Comparison of ENCODE assay signal across 1 cellular context in the genomic region with DNA sequence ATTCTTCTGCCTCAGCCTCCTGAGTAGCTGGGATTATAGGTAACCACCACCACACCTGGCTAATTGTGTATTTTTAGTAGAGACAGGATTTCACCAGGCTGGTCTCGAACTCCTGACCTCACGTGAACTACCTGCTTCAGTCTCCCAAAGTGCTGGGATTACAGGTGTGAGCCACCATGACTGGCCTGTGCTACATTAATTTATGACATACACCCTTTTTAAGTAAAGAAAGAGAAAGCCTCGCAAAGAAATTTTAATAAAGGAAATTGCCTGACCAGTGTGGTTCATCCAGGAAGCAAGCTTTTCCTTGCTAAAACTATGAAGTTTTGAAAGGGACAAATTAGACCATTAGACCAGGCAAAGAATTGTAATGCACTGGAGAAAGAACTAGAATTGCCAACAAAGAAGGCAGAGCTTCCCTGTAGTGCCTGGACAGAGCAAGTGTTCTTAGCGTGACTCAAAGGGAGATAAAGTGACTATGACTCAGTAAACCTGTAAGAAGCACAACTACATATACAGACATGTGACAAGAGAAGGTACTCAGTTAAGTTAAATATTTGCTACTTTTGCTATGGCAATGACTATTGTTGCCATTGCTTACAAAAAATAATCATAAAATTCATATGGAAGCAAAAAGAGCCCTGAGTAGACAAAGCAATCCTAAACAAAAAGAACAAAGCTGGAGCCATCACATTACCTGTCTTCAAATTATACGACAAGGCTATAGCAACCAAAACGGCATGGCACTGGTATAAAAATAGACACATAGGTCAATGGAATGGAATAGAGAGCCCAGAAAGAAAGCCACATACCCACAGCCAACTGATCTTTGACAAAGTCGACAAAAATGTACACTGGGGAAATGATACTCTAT.
TF ChIP-seq lines count a peak whose summit lies in the region.

No MANE protein-coding gene starts in this region.

TF ChIP-seq in K562, 482 proteins besides CTCF, POLR2A, EP300 and RAD21 (continued from another document):
- no peak for TF ChIP-seq RBBP5 (IDR thresholded peaks at IDR 0.05; ENCODE audit: borderline replicate concordance, insufficient read depth, low read length, poor library complexity, severe bottlenecking)
- TF ChIP-seq NCOA2 (IDR thresholded peaks at IDR 0.05; ENCODE audit: partially characterized antibody in 2 of 2): peak in 1 of 2 experiments; percentile 50
- no peak for TF ChIP-seq NCOA4 (IDR thresholded peaks at IDR 0.05; ENCODE audit: partially characterized antibody)
- peak; percentile 76; the same call in 1 of the 2 replicates for TF ChIP-seq TOE1 (IDR thresholded peaks at IDR 0.05; ENCODE audit: borderline replicate concordance)
- no peak for TF ChIP-seq TOE1 (CRISPR knock-in tag; IDR thresholded peaks at IDR 0.05; ENCODE audit: borderline replicate concordance, low read depth)
- TF ChIP-seq FOSL1 (tag; conservative IDR thresholded peaks at IDR 0.05): peak; percentile 98
- TF ChIP-seq ZNF316 (IDR thresholded peaks at IDR 0.05): peak; percentile 65
- TF ChIP-seq ZNF586 (CRISPR knock-in tag; conservative IDR thresholded peaks at IDR 0.05): no peak
- TF ChIP-seq HDAC3 (IDR thresholded peaks at IDR 0.05; ENCODE audit: borderline replicate concordance, partially characterized antibody): no peak
- no peak for TF ChIP-seq NR4A1 (CRISPR knock-in tag; IDR thresholded peaks at IDR 0.05)
- TF ChIP-seq NR4A1 (tag; IDR thresholded peaks at IDR 0.05): peak; percentile 82; the same call in 1 of the 2 replicates
- TF ChIP-seq NR3C1 (CRISPR knock-in tag; IDR thresholded peaks at IDR 0.05): no peak
- TF ChIP-seq ATF1 (CRISPR knock-in tag; IDR thresholded peaks at IDR 0.05): no peak
- TF ChIP-seq ATF1 (tag; IDR thresholded peaks at IDR 0.05): peak; percentile 21; the same call in 1 of the 2 replicates
- TF ChIP-seq STAT5A (IDR thresholded peaks at IDR 0.05; ENCODE audit: borderline replicate concordance, low read length): no peak
- peak; percentile 31; the same call in 1 of the 2 replicates for TF ChIP-seq MAFF (IDR thresholded peaks at IDR 0.05; ENCODE audit: low read length)
- TF ChIP-seq, protein P1, sequence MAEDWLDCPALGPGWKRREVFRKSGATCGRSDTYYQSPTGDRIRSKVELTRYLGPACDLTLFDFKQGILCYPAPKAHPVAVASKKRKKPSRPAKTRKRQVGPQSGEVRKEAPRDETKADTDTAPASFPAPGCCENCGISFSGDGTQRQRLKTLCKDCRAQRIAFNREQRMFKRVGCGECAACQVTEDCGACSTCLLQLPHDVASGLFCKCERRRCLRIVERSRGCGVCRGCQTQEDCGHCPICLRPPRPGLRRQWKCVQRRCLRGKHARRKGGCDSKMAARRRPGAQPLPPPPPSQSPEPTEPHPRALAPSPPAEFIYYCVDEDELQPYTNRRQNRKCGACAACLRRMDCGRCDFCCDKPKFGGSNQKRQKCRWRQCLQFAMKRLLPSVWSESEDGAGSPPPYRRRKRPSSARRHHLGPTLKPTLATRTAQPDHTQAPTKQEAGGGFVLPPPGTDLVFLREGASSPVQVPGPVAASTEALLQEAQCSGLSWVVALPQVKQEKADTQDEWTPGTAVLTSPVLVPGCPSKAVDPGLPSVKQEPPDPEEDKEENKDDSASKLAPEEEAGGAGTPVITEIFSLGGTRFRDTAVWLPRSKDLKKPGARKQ (CRISPR knock-in tag; IDR thresholded peaks at IDR 0.05): peak; percentile 84; the same call in 1 of the 2 replicates
- no peak for TF ChIP-seq SP2 (IDR thresholded peaks at IDR 0.05; ENCODE audit: extremely low read depth, low read depth, low read length, poor library complexity, severe bottlenecking)
- peak; percentile 58; the same call in 1 of the 2 replicates for TF ChIP-seq MAFK (IDR thresholded peaks at IDR 0.05; ENCODE audit: low read length)
- peak; percentile 58; the same call in 1 of the 2 replicates for TF ChIP-seq SMARCC2 (IDR thresholded peaks at IDR 0.05; ENCODE audit: low read depth)
- TF ChIP-seq, protein P2, sequence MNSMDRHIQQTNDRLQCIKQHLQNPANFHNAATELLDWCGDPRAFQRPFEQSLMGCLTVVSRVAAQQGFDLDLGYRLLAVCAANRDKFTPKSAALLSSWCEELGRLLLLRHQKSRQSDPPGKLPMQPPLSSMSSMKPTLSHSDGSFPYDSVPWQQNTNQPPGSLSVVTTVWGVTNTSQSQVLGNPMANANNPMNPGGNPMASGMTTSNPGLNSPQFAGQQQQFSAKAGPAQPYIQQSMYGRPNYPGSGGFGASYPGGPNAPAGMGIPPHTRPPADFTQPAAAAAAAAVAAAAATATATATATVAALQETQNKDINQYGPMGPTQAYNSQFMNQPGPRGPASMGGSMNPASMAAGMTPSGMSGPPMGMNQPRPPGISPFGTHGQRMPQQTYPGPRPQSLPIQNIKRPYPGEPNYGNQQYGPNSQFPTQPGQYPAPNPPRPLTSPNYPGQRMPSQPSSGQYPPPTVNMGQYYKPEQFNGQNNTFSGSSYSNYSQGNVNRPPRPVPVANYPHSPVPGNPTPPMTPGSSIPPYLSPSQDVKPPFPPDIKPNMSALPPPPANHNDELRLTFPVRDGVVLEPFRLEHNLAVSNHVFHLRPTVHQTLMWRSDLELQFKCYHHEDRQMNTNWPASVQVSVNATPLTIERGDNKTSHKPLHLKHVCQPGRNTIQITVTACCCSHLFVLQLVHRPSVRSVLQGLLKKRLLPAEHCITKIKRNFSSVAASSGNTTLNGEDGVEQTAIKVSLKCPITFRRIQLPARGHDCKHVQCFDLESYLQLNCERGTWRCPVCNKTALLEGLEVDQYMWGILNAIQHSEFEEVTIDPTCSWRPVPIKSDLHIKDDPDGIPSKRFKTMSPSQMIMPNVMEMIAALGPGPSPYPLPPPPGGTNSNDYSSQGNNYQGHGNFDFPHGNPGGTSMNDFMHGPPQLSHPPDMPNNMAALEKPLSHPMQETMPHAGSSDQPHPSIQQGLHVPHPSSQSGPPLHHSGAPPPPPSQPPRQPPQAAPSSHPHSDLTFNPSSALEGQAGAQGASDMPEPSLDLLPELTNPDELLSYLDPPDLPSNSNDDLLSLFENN (IDR thresholded peaks at IDR 0.05; ENCODE audit: low read depth in 2 of 2, low read length in 2 of 2): no peak
- TF ChIP-seq BDP1 (IDR thresholded peaks at IDR 0.05; ENCODE audit: insufficient read depth, insufficient read length): no peak
- TF ChIP-seq RBM25 (IDR thresholded peaks at IDR 0.05; ENCODE audit: low read depth, low read length, severe bottlenecking): peak; percentile 85
- no peak for TF ChIP-seq ZNF174 (CRISPR knock-in tag; IDR thresholded peaks at IDR 0.05)
- TF ChIP-seq ADNP (tag; IDR thresholded peaks at IDR 0.05): peak; percentile 72
- TF ChIP-seq, protein P3, sequence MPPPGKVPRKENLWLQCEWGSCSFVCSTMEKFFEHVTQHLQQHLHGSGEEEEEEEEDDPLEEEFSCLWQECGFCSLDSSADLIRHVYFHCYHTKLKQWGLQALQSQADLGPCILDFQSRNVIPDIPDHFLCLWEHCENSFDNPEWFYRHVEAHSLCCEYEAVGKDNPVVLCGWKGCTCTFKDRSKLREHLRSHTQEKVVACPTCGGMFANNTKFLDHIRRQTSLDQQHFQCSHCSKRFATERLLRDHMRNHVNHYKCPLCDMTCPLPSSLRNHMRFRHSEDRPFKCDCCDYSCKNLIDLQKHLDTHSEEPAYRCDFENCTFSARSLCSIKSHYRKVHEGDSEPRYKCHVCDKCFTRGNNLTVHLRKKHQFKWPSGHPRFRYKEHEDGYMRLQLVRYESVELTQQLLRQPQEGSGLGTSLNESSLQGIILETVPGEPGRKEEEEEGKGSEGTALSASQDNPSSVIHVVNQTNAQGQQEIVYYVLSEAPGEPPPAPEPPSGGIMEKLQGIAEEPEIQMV (tag; conservative IDR thresholded peaks at IDR 0.05; ENCODE audit: low read depth): no peak
- TF ChIP-seq TCF7 (IDR thresholded peaks at IDR 0.05; ENCODE audit: borderline replicate concordance): no peak
- no peak for TF ChIP-seq MEIS2 (IDR thresholded peaks at IDR 0.05; ENCODE audit: partially characterized antibody)
- peak; percentile 91 for TF ChIP-seq JUN (IDR thresholded peaks at IDR 0.05; ENCODE audit: borderline replicate concordance, low read depth, low read length)
- no peak for TF ChIP-seq JUN (CRISPR knock-in tag; IDR thresholded peaks at IDR 0.05; ENCODE audit: borderline replicate concordance)
- TF ChIP-seq CREM (IDR thresholded peaks at IDR 0.05; ENCODE audit: low read depth): 0 out of 2 replicates have a peak, but pooled peaks have one; percentile 28
- TF ChIP-seq, protein P4, sequence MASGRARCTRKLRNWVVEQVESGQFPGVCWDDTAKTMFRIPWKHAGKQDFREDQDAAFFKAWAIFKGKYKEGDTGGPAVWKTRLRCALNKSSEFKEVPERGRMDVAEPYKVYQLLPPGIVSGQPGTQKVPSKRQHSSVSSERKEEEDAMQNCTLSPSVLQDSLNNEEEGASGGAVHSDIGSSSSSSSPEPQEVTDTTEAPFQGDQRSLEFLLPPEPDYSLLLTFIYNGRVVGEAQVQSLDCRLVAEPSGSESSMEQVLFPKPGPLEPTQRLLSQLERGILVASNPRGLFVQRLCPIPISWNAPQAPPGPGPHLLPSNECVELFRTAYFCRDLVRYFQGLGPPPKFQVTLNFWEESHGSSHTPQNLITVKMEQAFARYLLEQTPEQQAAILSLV (tag; IDR thresholded peaks at IDR 0.05): peak; percentile 53
- 0 out of 2 replicates have a peak, but pooled peaks have one; percentile 34 for TF ChIP-seq ZNF668 (CRISPR knock-in tag; IDR thresholded peaks at IDR 0.05)
- TF ChIP-seq ETV1 (tag; conservative IDR thresholded peaks at IDR 0.05; ENCODE audit: low read depth): peak; percentile 40; the same call in 1 of the 2 replicates
- 0 out of 2 replicates have a peak, but pooled peaks have one; percentile 28 for TF ChIP-seq POLR2H (tag; IDR thresholded peaks at IDR 0.05; ENCODE audit: low read depth)
- TF ChIP-seq MTA1 (IDR thresholded peaks at IDR 0.05; ENCODE audit: borderline replicate concordance): peak; percentile 50; the same call in 1 of the 2 replicates
